16 cellular contexts compared by ENCODE assay signal in the genomic region with DNA sequence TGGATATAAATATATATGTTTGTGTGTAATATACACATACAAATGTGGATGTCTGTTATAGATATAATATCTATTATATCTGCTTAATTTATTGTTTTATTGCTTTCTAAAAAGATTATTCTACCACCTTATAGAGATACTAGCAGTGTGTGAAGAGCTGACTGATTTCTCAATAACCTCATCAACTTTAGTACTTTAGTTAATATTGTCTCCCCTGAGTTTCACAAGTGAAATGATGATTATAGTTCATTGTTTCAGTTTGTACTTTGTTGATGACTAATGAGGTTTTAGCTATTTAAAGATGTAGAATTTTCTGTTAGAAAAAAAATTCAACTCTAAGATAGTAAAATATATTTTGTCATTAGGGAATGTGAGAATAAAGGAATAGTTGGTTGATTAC. TPM values are rescaled to one million over a fixed set of nuclear protein-coding genes. Genes with fewer than 3 reads are reported as not detected.
DNase-seq lines count a peak whose midpoint lies in the region; ATAC-seq, FAIRE-seq and TF ChIP-seq lines count a peak whose summit lies in the region.
"Had no signal": no experiment of that assay in that cellular context is flagged by ENCODE, and none has a peak within 500 bp of the region (broad histone marks: within the 10 kb centered on the region; RNA-seq: fewer than 3 reads in every experiment).

No MANE protein-coding gene starts in this region.

- intact Hi-C loops in kidney (cut with DNase I): no loop called here

- TF ChIP-seq CTCF in kidney (IDR thresholded peaks at IDR 0.05; ENCODE audit: borderline replicate concordance, extremely low read depth, insufficient read depth): no peak

- peak; percentile 19 for FAIRE-seq in kidney (lab: Jason Lieb, UNC)
- FAIRE-seq: H54 had no signal

- H3K36me3 ChIP-seq in kidney (ENCODE audit: control insufficient read depth in 1 of 2, insufficient read depth in 2 of 2, low read length in 2 of 2): peaks cover 0 to 3% of the 10 kb centered on the region in 2 donors
- H3K36me3 ChIP-seq: brain microvascular endothelial cell had no signal

- no peak for DNase-seq in kidney
- no peak for DNase-seq in H4 (ENCODE audit: low spot score)
- DNase-seq in NCI-H446 treated with DMSO at 0.1 percent for 48 hours (lab: John Stamatoyannopoulos, UW): no peak
- no peak for DNase-seq in NK-92 (lab: John Stamatoyannopoulos, UW; ENCODE audit: unreplicated experiment)
- DNase-seq: activated CD4-positive, alpha-beta T cell treated with anti-CD3 and anti-CD28 coated beads for 4 hours; activated effector memory CD4-positive, alpha-beta T cell treated with anti-CD3 and anti-CD28 coated beads, Interleukin-2, amount 50 U/mL, for 16 hours; brain microvascular endothelial cell; head of caudate nucleus; IMR-90; left ventricle myocardium superior; NCI-H187 had no signal

- no peaks in the 10 kb centered on the region for H3K4me1 ChIP-seq in kidney (ENCODE audit: control insufficient read depth in 1 of 2, insufficient read depth in 1 of 2, low read depth in 1 of 2, low read length in 2 of 2)

- ATAC-seq in GM19035 (IDR thresholded peaks at IDR 0.05; ENCODE audit: unreplicated experiment) (peak; percentile 71), GM21825 (IDR thresholded peaks at IDR 0.05; ENCODE audit: unreplicated experiment) (peak; percentile 70), HG03159 (IDR thresholded peaks at IDR 0.05; ENCODE audit: unreplicated experiment) (peak; percentile 88)
- ATAC-seq: left ventricle myocardium superior had no signal

- H3K27ac ChIP-seq in kidney (ENCODE audit: low read depth in 2 of 2, low read length in 2 of 2): no peak overlapping the region
- H3K27ac ChIP-seq: brain microvascular endothelial cell, thoracic aorta had no signal

- no peak overlapping the region for H3K4me3 ChIP-seq in kidney (ENCODE audit: low read length in 2 of 2)
- H3K4me3 ChIP-seq: thoracic aorta had no signal

- no peak overlapping the region for H3K9ac ChIP-seq in kidney (ENCODE audit: low read length in 2 of 2)

- no peaks in the 10 kb centered on the region for H3K9me3 ChIP-seq in kidney (ENCODE audit: control insufficient read depth in 1 of 2, low read length in 2 of 2)
- H3K9me3 ChIP-seq: thoracic aorta had no signal

RNA-seq across cellular contexts. Expression of gene RSRC1, which starts 11.4 kb away (rescaled TPM):
- total RNA-seq in kidney: 33.8 TPM
- polyA plus RNA-seq in kidney (ENCODE audit: insufficient read depth, low read depth, low replicate concordance): 14.3 TPM
- 78.5 and 89.7 TPM in 2 replicates for total RNA-seq in H4 (2014; rRNA removed; shearing (Covaris generic))

RNA-seq across cellular contexts. Expression of gene SHOX2, which starts 15.1 kb away (rescaled TPM):
- 0.38 TPM for total RNA-seq in kidney
- not detected for polyA plus RNA-seq in kidney (ENCODE audit: insufficient read depth, low read depth, low replicate concordance)
- total RNA-seq in H4 (2014; rRNA removed; shearing (Covaris generic)): 3.0 and 4.3 TPM in 2 replicates
